ENCODE assay signal across 1 cellular context in genomic region chr20:1435337-1435699, GRCh38.
A peak's percentile ranks its signal among the peaks of the same experiment; 100 is the strongest.
TF ChIP-seq lines count a peak whose summit lies in the region.

No MANE protein-coding gene starts in this region.

TF ChIP-seq in K562, 482 proteins besides CTCF, POLR2A, EP300 and RAD21 (continued from another document):
- TF ChIP-seq, protein P1, sequence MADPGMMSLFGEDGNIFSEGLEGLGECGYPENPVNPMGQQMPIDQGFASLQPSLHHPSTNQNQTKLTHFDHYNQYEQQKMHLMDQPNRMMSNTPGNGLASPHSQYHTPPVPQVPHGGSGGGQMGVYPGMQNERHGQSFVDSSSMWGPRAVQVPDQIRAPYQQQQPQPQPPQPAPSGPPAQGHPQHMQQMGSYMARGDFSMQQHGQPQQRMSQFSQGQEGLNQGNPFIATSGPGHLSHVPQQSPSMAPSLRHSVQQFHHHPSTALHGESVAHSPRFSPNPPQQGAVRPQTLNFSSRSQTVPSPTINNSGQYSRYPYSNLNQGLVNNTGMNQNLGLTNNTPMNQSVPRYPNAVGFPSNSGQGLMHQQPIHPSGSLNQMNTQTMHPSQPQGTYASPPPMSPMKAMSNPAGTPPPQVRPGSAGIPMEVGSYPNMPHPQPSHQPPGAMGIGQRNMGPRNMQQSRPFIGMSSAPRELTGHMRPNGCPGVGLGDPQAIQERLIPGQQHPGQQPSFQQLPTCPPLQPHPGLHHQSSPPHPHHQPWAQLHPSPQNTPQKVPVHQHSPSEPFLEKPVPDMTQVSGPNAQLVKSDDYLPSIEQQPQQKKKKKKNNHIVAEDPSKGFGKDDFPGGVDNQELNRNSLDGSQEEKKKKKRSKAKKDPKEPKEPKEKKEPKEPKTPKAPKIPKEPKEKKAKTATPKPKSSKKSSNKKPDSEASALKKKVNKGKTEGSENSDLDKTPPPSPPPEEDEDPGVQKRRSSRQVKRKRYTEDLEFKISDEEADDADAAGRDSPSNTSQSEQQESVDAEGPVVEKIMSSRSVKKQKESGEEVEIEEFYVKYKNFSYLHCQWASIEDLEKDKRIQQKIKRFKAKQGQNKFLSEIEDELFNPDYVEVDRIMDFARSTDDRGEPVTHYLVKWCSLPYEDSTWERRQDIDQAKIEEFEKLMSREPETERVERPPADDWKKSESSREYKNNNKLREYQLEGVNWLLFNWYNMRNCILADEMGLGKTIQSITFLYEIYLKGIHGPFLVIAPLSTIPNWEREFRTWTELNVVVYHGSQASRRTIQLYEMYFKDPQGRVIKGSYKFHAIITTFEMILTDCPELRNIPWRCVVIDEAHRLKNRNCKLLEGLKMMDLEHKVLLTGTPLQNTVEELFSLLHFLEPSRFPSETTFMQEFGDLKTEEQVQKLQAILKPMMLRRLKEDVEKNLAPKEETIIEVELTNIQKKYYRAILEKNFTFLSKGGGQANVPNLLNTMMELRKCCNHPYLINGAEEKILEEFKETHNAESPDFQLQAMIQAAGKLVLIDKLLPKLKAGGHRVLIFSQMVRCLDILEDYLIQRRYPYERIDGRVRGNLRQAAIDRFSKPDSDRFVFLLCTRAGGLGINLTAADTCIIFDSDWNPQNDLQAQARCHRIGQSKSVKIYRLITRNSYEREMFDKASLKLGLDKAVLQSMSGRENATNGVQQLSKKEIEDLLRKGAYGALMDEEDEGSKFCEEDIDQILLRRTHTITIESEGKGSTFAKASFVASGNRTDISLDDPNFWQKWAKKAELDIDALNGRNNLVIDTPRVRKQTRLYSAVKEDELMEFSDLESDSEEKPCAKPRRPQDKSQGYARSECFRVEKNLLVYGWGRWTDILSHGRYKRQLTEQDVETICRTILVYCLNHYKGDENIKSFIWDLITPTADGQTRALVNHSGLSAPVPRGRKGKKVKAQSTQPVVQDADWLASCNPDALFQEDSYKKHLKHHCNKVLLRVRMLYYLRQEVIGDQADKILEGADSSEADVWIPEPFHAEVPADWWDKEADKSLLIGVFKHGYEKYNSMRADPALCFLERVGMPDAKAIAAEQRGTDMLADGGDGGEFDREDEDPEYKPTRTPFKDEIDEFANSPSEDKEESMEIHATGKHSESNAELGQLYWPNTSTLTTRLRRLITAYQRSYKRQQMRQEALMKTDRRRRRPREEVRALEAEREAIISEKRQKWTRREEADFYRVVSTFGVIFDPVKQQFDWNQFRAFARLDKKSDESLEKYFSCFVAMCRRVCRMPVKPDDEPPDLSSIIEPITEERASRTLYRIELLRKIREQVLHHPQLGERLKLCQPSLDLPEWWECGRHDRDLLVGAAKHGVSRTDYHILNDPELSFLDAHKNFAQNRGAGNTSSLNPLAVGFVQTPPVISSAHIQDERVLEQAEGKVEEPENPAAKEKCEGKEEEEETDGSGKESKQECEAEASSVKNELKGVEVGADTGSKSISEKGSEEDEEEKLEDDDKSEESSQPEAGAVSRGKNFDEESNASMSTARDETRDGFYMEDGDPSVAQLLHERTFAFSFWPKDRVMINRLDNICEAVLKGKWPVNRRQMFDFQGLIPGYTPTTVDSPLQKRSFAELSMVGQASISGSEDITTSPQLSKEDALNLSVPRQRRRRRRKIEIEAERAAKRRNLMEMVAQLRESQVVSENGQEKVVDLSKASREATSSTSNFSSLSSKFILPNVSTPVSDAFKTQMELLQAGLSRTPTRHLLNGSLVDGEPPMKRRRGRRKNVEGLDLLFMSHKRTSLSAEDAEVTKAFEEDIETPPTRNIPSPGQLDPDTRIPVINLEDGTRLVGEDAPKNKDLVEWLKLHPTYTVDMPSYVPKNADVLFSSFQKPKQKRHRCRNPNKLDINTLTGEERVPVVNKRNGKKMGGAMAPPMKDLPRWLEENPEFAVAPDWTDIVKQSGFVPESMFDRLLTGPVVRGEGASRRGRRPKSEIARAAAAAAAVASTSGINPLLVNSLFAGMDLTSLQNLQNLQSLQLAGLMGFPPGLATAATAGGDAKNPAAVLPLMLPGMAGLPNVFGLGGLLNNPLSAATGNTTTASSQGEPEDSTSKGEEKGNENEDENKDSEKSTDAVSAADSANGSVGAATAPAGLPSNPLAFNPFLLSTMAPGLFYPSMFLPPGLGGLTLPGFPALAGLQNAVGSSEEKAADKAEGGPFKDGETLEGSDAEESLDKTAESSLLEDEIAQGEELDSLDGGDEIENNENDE (IDR thresholded peaks at IDR 0.05; ENCODE audit: low read depth, low read length) = no peak
- TF ChIP-seq ZBTB17 (CRISPR knock-in tag; IDR thresholded peaks at IDR 0.05) (no peak), PHB (CRISPR knock-in tag; IDR thresholded peaks at IDR 0.05) (no peak), NEUROD1 (IDR thresholded peaks at IDR 0.05; ENCODE audit: borderline replicate concordance, low read depth, low read length, partially characterized antibody) (no peak), SP2 (IDR thresholded peaks at IDR 0.05; ENCODE audit: extremely low read depth, low read depth, low read length, poor library complexity, severe bottlenecking) (no peak), RBM17 (IDR thresholded peaks at IDR 0.05; ENCODE audit: borderline replicate concordance, low read depth, low read length) (no peak), CREB1 (IDR thresholded peaks at IDR 0.05) (no peak), CREB1 (CRISPR knock-in tag; IDR thresholded peaks at IDR 0.05) (no peak), NCOA4 (IDR thresholded peaks at IDR 0.05; ENCODE audit: partially characterized antibody) (no peak), MCM5 (IDR thresholded peaks at IDR 0.05; ENCODE audit: low read depth) (no peak)
- TF ChIP-seq, protein P2, sequence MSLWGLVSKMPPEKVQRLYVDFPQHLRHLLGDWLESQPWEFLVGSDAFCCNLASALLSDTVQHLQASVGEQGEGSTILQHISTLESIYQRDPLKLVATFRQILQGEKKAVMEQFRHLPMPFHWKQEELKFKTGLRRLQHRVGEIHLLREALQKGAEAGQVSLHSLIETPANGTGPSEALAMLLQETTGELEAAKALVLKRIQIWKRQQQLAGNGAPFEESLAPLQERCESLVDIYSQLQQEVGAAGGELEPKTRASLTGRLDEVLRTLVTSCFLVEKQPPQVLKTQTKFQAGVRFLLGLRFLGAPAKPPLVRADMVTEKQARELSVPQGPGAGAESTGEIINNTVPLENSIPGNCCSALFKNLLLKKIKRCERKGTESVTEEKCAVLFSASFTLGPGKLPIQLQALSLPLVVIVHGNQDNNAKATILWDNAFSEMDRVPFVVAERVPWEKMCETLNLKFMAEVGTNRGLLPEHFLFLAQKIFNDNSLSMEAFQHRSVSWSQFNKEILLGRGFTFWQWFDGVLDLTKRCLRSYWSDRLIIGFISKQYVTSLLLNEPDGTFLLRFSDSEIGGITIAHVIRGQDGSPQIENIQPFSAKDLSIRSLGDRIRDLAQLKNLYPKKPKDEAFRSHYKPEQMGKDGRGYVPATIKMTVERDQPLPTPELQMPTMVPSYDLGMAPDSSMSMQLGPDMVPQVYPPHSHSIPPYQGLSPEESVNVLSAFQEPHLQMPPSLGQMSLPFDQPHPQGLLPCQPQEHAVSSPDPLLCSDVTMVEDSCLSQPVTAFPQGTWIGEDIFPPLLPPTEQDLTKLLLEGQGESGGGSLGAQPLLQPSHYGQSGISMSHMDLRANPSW (CRISPR knock-in tag; IDR thresholded peaks at IDR 0.05) = no peak
- TF ChIP-seq, protein P3, sequence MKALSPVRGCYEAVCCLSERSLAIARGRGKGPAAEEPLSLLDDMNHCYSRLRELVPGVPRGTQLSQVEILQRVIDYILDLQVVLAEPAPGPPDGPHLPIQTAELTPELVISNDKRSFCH (CRISPR knock-in tag; IDR thresholded peaks at IDR 0.05) = no peak
- TF ChIP-seq, protein P3 (tag; IDR thresholded peaks at IDR 0.05) = 0 out of 2 replicates have a peak, but pooled peaks have one; percentile 48
- TF ChIP-seq, protein P4, sequence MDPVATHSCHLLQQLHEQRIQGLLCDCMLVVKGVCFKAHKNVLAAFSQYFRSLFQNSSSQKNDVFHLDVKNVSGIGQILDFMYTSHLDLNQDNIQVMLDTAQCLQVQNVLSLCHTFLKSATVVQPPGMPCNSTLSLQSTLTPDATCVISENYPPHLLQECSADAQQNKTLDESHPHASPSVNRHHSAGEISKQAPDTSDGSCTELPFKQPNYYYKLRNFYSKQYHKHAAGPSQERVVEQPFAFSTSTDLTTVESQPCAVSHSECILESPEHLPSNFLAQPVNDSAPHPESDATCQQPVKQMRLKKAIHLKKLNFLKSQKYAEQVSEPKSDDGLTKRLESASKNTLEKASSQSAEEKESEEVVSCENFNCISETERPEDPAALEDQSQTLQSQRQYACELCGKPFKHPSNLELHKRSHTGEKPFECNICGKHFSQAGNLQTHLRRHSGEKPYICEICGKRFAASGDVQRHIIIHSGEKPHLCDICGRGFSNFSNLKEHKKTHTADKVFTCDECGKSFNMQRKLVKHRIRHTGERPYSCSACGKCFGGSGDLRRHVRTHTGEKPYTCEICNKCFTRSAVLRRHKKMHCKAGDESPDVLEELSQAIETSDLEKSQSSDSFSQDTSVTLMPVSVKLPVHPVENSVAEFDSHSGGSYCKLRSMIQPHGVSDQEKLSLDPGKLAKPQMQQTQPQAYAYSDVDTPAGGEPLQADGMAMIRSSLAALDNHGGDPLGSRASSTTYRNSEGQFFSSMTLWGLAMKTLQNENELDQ (CRISPR knock-in tag; IDR thresholded peaks at IDR 0.05; ENCODE audit: borderline replicate concordance) = no peak
